Comparison of ENCODE assay signal across 8 cellular contexts in genomic region chr1:226186124-226187018, GRCh38.
DNase-seq lines count a peak whose midpoint lies in the region; ATAC-seq and TF ChIP-seq lines count a peak whose summit lies in the region.

Gene ACBD3, minus strand, starts transcription at chr1:226186741. Its CDS starts 66 bp downstream, at chr1:226186675.

- H3K27ac ChIP-seq in caudate nucleus (ENCODE audit: low read depth, low read length): peak within 1 kb of the TSS; percentile 92

- peak; percentile 60 for DNase-seq in AG09319 (ENCODE audit: extremely low read depth, low read depth)
- DNase-seq in NCI-H446 (lab: John Stamatoyannopoulos, UW): peak; percentile 65 to 85
- peak; percentile 60 to 75 (median 68) for DNase-seq in activated CD4-positive, CD25-positive, alpha-beta regulatory T cell (lab: John Stamatoyannopoulos, UW)
- peak; percentile 23 to 93 (median 81) for DNase-seq in caudate nucleus (lab: John Stamatoyannopoulos, UW)
- peak; percentile 83 for DNase-seq in iris pigment epithelial cell (ENCODE audit: low read depth)
- DNase-seq in stimulated activated CD4-positive, alpha-beta T cell treated with anti-CD3 and anti-CD28 coated beads, Interleukin-12 subunit alpha, Interleukin-12 subunit beta, amount 100 ng/mL, for 24 hours (ENCODE audit: low read depth in 2 of 2): peak; percentile 72 to 76

- no peak; the same call in 1 of the 2 replicates for TF ChIP-seq CTCF in AG09319 (IDR thresholded peaks at IDR 0.05; ENCODE audit: low read depth, low read length)

- ATAC-seq in GM19035 (IDR thresholded peaks at IDR 0.05; ENCODE audit: unreplicated experiment): peak; percentile 96
- ATAC-seq in HG03342 (IDR thresholded peaks at IDR 0.05; ENCODE audit: unreplicated experiment): peak; percentile 96

Comparison
In these comparisons a context has a peak if more than half of its experiments do, and no peak if none do; other contexts are left out.
1. Peak in every context shown above with its lines: DNase-seq, ATAC-seq and H3K27ac ChIP-seq.